Comparison of ENCODE assay signal across 1 cellular context in the genomic region with DNA sequence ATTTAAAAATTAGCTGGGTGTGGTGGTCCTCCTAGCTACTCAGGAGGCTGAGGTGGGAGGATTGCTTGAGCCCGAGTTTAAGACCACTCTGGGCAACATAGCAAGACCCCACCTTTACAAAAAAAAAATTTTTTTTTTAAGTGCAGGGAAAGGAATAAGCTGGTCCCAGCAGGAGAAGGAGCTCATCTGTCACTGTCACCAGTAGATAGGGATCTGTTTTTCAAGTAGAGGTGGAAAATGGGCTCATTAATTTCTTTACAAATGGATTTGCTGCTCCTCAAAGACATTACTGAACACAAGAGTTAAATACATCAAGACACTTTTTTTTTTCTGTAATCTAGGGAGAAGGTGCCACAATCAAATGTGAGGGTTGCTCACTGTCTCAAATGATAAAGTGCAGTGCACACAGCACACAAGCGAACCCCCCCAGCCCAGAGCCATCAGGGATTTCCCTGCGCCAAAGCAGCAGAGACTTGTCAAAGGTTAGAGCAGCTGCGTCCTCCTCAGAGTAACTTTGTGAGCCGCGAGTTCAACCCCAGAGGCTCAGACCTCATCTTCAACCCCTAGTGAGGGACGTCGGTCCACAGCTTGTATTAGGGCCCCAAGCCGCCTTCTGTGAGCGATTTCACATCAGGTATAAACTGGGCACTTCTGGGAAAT.
TF ChIP-seq lines count a peak whose summit lies in the region.

No MANE protein-coding gene starts in this region.

TF ChIP-seq in IMR-90, 13 proteins besides CTCF, POLR2A, EP300 and RAD21:
- TF ChIP-seq CEBPB (IDR thresholded peaks at IDR 0.05; ENCODE audit: low read depth, low read length) (no peak), NFE2L2 (IDR thresholded peaks at IDR 0.05; ENCODE audit: low read depth, low read length) (no peak), FOS (IDR thresholded peaks at IDR 0.05; ENCODE audit: low read depth, low read length) (no peak), MAFK (IDR thresholded peaks at IDR 0.05; ENCODE audit: low read depth, low read length) (no peak)
- TF ChIP-seq, protein P1, sequence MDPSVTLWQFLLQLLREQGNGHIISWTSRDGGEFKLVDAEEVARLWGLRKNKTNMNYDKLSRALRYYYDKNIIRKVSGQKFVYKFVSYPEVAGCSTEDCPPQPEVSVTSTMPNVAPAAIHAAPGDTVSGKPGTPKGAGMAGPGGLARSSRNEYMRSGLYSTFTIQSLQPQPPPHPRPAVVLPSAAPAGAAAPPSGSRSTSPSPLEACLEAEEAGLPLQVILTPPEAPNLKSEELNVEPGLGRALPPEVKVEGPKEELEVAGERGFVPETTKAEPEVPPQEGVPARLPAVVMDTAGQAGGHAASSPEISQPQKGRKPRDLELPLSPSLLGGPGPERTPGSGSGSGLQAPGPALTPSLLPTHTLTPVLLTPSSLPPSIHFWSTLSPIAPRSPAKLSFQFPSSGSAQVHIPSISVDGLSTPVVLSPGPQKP (IDR thresholded peaks at IDR 0.05; ENCODE audit: borderline replicate concordance, low read depth, low read length) = no peak
